Comparison of ENCODE assay signal across 25 cellular contexts in genomic region chrX:43266487-43266886, GRCh38.
"Had no signal": no experiment of that assay in that cellular context is flagged by ENCODE, and none has a peak within 500 bp of the region (broad histone marks: within the 10 kb centered on the region; RNA-seq: fewer than 3 reads in every experiment).

No MANE protein-coding gene starts in this region.

- H3K4me3 ChIP-seq: left lung, lower lobe of right lung, ovary, prostate gland, skin epidermis, tibial nerve, uterus had no signal

- H3K4me1 ChIP-seq: left lung, lower lobe of right lung, prostate gland, tibial nerve, uterus had no signal

- H3K27ac ChIP-seq: left lung, lower lobe of right lung, ovary, prostate gland, skin epidermis, tibial nerve, uterus had no signal

- H3K27ac Mint-ChIP-seq: naive B cell; natural killer cell treated with Interleukin-12 subunit alpha and Interleukin-12 subunit beta and Interleukin-15 and Interleukin-18, amount 100 ng/mL, for 72 hours; stimulated activated naive CD8-positive, alpha-beta T cell treated with anti-CD3 and anti-CD28 coated beads, Interleukin-15, Interleukin-2, amounts not matched to agents 100 ng/mL and 50 ng/mL, for 24 hours; type B pancreatic cell had no signal

- H3K4me1 Mint-ChIP-seq: naive B cell had no signal

- ATAC-seq: left colon; left lung; lower lobe of right lung; natural killer cell treated with Interleukin-12 subunit alpha and Interleukin-12 subunit beta and Interleukin-15 and Interleukin-18, amount 100 ng/mL, for 72 hours; right cardiac atrium; sciatic nerve had no signal

- H3K36me3 Mint-ChIP-seq: type B pancreatic cell had no signal

- H3K27me3 Mint-ChIP-seq: stimulated activated naive CD8-positive, alpha-beta T cell treated with anti-CD3 and anti-CD28 coated beads, Interleukin-15, Interleukin-2, amounts not matched to agents 100 ng/mL and 50 ng/mL, for 24 hours; type B pancreatic cell had no signal

- H3K36me3 ChIP-seq: left lung, lower lobe of right lung, ovary, prostate gland, tibial nerve, uterus had no signal

- DNase-seq: head of caudate nucleus; hippocampal formation; left colon; left lung; lower lobe of right lung; mammary epithelial cell; mesenchymal stem cell; naive B cell; ovary; retina; right cardiac atrium; stimulated activated CD4-positive, alpha-beta T cell treated with anti-CD3 and anti-CD28 coated beads, Interleukin-12 subunit alpha, Interleukin-12 subunit beta, amount 100 ng/mL, for 4 hours; stimulated activated CD4-positive, alpha-beta T cell treated with anti-CD3 and anti-CD28 coated beads, Interleukin-15, amount 100 ng/mL, for 24 hours; stimulated activated CD4-positive, alpha-beta T cell treated with anti-CD3 and anti-CD28 coated beads, Interleukin-2, amount 100 ng/mL, for 24 hours; stimulated activated CD4-positive, alpha-beta T cell treated with anti-CD3 and anti-CD28 coated beads, Interleukin-4, amount 100 ng/mL, for 1 hour; substantia nigra; uterus had no signal

- H3K9me3 ChIP-seq: left lung, lower lobe of right lung, ovary, prostate gland, tibial nerve, uterus had no signal

- FAIRE-seq: keratinocyte had no signal

- H3K4me3 Mint-ChIP-seq: naive B cell; natural killer cell treated with Interleukin-12 subunit alpha and Interleukin-12 subunit beta and Interleukin-15 and Interleukin-18, amount 100 ng/mL, for 72 hours; stimulated activated naive CD8-positive, alpha-beta T cell treated with anti-CD3 and anti-CD28 coated beads, Interleukin-15, Interleukin-2, amounts not matched to agents 100 ng/mL and 50 ng/mL, for 24 hours; type B pancreatic cell had no signal
